Comparison of ENCODE assay signal across 10 cellular contexts in genomic region chr2:226953206-226953605, GRCh38.
"Had no signal": no experiment of that assay in that cellular context is flagged by ENCODE, and none has a peak within 500 bp of the region (broad histone marks: within the 10 kb centered on the region; RNA-seq: fewer than 3 reads in every experiment).

No MANE protein-coding gene starts in this region.

- H3K4me3 ChIP-seq: esophagus muscularis mucosa, lower lobe of right lung, right lobe of liver had no signal

- H3K9me3 ChIP-seq: lower lobe of right lung, right lobe of liver had no signal

- H3K4me1 ChIP-seq: lower lobe of right lung, right lobe of liver had no signal

- ATAC-seq: lower lobe of right lung, right lobe of liver had no signal

- H3K27me3 ChIP-seq: esophagus muscularis mucosa, right lobe of liver had no signal

- H3K4me3 Mint-ChIP-seq: activated CD8-positive, alpha-beta T cell treated with anti-CD3 and anti-CD28 coated beads for 36 hours had no signal

- H3K36me3 ChIP-seq: esophagus muscularis mucosa, lower lobe of right lung, right lobe of liver had no signal

- H3K27ac ChIP-seq: esophagus muscularis mucosa, lower lobe of right lung, right lobe of liver had no signal

- H3K27me3 Mint-ChIP-seq: activated CD8-positive, alpha-beta T cell treated with anti-CD3 and anti-CD28 coated beads for 36 hours; activated naive CD8-positive, alpha-beta T cell treated with anti-CD3 and anti-CD28 coated beads, Interleukin-2, amount 10 ng/mL, durations not matched to agents 7 days and 5 days; naive thymus-derived CD8-positive, alpha-beta T cell had no signal

- DNase-seq: activated CD4-positive, alpha-beta T cell treated with anti-CD3 and anti-CD28 coated beads for 4 hours; activated CD8-positive, alpha-beta memory T cell treated with anti-CD3 and anti-CD28 coated beads, Interleukin-2, amount 50 U/mL, for 4 hours; activated naive CD8-positive, alpha-beta T cell treated with anti-CD3 and anti-CD28 coated beads, Interleukin-2, amount 10 ng/mL, durations not matched to agents 7 days and 5 days; lower lobe of right lung; posterior cingulate gyrus; right lobe of liver; stimulated activated naive CD4-positive, alpha-beta T cell had no signal
